Comparison of ENCODE assay signal across 9 cellular contexts in genomic region chr2:218896501-218897393, GRCh38. TPM values are rescaled to one million over a fixed set of nuclear protein-coding genes. Genes with fewer than 3 reads are reported as not detected.
DNase-seq lines count a peak whose midpoint lies in the region; ATAC-seq, FAIRE-seq and TF ChIP-seq lines count a peak whose summit lies in the region.
"Had no signal": no experiment of that assay in that cellular context is flagged by ENCODE, and none has a peak within 500 bp of the region (broad histone marks: within the 10 kb centered on the region; RNA-seq: fewer than 3 reads in every experiment).

No MANE protein-coding gene starts in this region.

- dilution Hi-C loops in endothelial cell of umbilical vein (cut with MboI; ENCODE audit: extremely low pct_ligation_motif_present, low sequenced_read_pairs) = no loop called here

- TF ChIP-seq CTCF in endothelial cell of umbilical vein (IDR thresholded peaks at IDR 0.05; ENCODE audit: extremely low read depth in 1 of 2, insufficient read depth in 1 of 2, low read depth in 1 of 2, low read length in 2 of 2) (no peak), smooth muscle cell (IDR thresholded peaks at IDR 0.05; ENCODE audit: borderline replicate concordance, insufficient read depth, poor library complexity, severe bottlenecking) (no peak)

- no peaks in the 10 kb centered on the region for H3K9me1 ChIP-seq in endothelial cell of umbilical vein (replicated peaks; ENCODE audit: control insufficient read depth, extremely low read depth, insufficient read depth, low read length)

- H3K4me1 ChIP-seq in endothelial cell of umbilical vein (ENCODE audit: control insufficient read depth, extremely low read depth, insufficient read depth, low read length) (no peaks in the 10 kb centered on the region), smooth muscle cell (ENCODE audit: low read depth) (peaks cover 5% of the 10 kb centered on the region)

- H3K9me3 ChIP-seq in endothelial cell of umbilical vein (replicated peaks; ENCODE audit: control insufficient read depth, insufficient read depth, low read length) = no peaks in the 10 kb centered on the region
- H3K9me3 ChIP-seq in smooth muscle cell (replicated peaks; ENCODE audit: low read depth) = no peaks in the 10 kb centered on the region

- no peak overlapping the region for H3K4me2 ChIP-seq in endothelial cell of umbilical vein (ENCODE audit: insufficient read depth, low read length)
- H3K4me2 ChIP-seq in smooth muscle cell = peak overlapping the region; percentile 83

- no peak for TF ChIP-seq POLR2A in endothelial cell of umbilical vein (IDR thresholded peaks at IDR 0.05; ENCODE audit: low read depth, low read length)

- intact Hi-C loops in endothelial cell of umbilical vein (cut with micrococcal nuclease) = no loop called here

- peaks cover 73 to 81% of the 10 kb centered on the region in 2 experiments for H3K27me3 ChIP-seq in endothelial cell of umbilical vein (ENCODE audit: control insufficient read depth in 2 of 2, insufficient read depth in 2 of 2, low read length in 2 of 2)
- H3K27me3 ChIP-seq in smooth muscle cell (ENCODE audit: low read depth) = peaks cover 64% of the 10 kb centered on the region

- no peak overlapping the region for H3K27ac ChIP-seq in endothelial cell of umbilical vein (ENCODE audit: insufficient read depth, low read depth, low read length)
- peak overlapping the region; percentile 78 for H3K27ac ChIP-seq in smooth muscle cell (ENCODE audit: low read depth)

- H4K20me1 ChIP-seq in endothelial cell of umbilical vein (replicated peaks; ENCODE audit: control insufficient read depth, extremely low read depth, insufficient read depth, low read length) = no peaks in the 10 kb centered on the region
- no peaks in the 10 kb centered on the region for H4K20me1 ChIP-seq in smooth muscle cell (ENCODE audit: low read depth)

- H3K79me2 ChIP-seq in endothelial cell of umbilical vein (ENCODE audit: control insufficient read depth, insufficient read depth, low read length) (no peaks in the 10 kb centered on the region), smooth muscle cell (ENCODE audit: low read depth) (no peaks in the 10 kb centered on the region)

- no TSS peak for BruUV-seq in endothelial cell of umbilical vein (replicated peaks; lab: Mats Ljungman, UMichigan)

- CTCF ChIA-PET in endothelial cell of umbilical vein (lab: Charles Lee) = interaction anchor here (1.1 to 10.0 kb wide), 8 partner anchors 11 to 186 kb away, joined by 3 to 362 read pairs (median 8); partner anchors contain the start of genes TTLL4 and WNT10A
- CTCF ChIA-PET in HEK293T (lab: Yijun Ruan, JAX) = interaction anchor here (0.7 to 5.3 kb wide), 8 partner anchors 9 to 79 kb away, joined by 3 to 71 read pairs (median 8); partner anchors contain the start of gene CDK5R2

- H3K4me3 ChIP-seq in endothelial cell of umbilical vein (replicated peaks in 1 of 3; ENCODE audit: insufficient read depth in 1 of 3, low read depth in 1 of 3, low read length in 3 of 3) (no peak overlapping the region), smooth muscle cell (peak overlapping the region; percentile 35)

- WGBS in smooth muscle cell (ENCODE audit: low lambda C conversion rate) = 4% methylated on average over 33 of the region's 40 CpGs

- H3F3A ChIP-seq in smooth muscle cell (ENCODE audit: low read depth) = no peaks in the 10 kb centered on the region

- peak; percentile 66 for DNase-seq in NCI-H1105 treated with DMSO at 0.1 percent for 48 hours (lab: John Stamatoyannopoulos, UW)
- peak; percentile 82 for DNase-seq in activated CD4-positive, alpha-beta T cell treated with anti-CD3 and anti-CD28 coated beads, Interleukin-2, amount 50 U/mL, for 1 hour
- DNase-seq in endothelial cell of umbilical vein (ENCODE audit: low read depth, low spot score) = no peak
- DNase-seq in smooth muscle cell (lab: John Stamatoyannopoulos, UW; ENCODE audit: unreplicated experiment) = no peak
- DNase-seq in occipital lobe (lab: John Stamatoyannopoulos, UW) = no peak
- no peak for DNase-seq in HEK293T (ENCODE audit: extremely low spot score)

- no peak for FAIRE-seq in endothelial cell of umbilical vein (lab: Jason Lieb, UNC)

- ATAC-seq in GM18508 (IDR thresholded peaks at IDR 0.05; ENCODE audit: insufficient read depth, unreplicated experiment) (peak; percentile 34), HG02623 (IDR thresholded peaks at IDR 0.05; ENCODE audit: unreplicated experiment) (peak; percentile 60)

- no peak overlapping the region for H2AFZ ChIP-seq in endothelial cell of umbilical vein (ENCODE audit: low read depth, low read length)
- peak overlapping the region; percentile 28 for H2AFZ ChIP-seq in smooth muscle cell (ENCODE audit: low read depth)

- H3K36me3 ChIP-seq in endothelial cell of umbilical vein (ENCODE audit: control insufficient read depth in 2 of 2, extremely low read depth in 1 of 2, insufficient read depth in 2 of 2, low read length in 2 of 2) (no peaks in the 10 kb centered on the region), smooth muscle cell (ENCODE audit: low read depth) (no peaks in the 10 kb centered on the region)

- H3K9ac ChIP-seq in endothelial cell of umbilical vein (replicated peaks; ENCODE audit: extremely low read depth, insufficient read depth, low read length) (no peak overlapping the region), smooth muscle cell (ENCODE audit: low read depth) (peak overlapping the region; percentile 87)

- POLR2A ChIA-PET in endothelial cell of umbilical vein (lab: Charles Lee) (no interaction called here), HEK293T (lab: Yijun Ruan, JAX) (interaction anchor here (1.5 to 1.8 kb wide), 2 partner anchors 12 kb away, joined by 5 to 13 read pairs; no protein-coding TSS in a partner anchor)

TF ChIP-seq in endothelial cell of umbilical vein, 7 proteins besides CTCF, POLR2A, EP300 and RAD21:
- TF ChIP-seq EZH2 (IDR thresholded peaks at IDR 0.05; ENCODE audit: borderline replicate concordance, low read depth, low read length, severe bottlenecking) = peak; percentile 73
- TF ChIP-seq GATA2 (IDR thresholded peaks at IDR 0.05; ENCODE audit: insufficient read depth, insufficient read length, low read depth, low read length) = no peak

TF ChIP-seq in HEK293T, 16 proteins besides CTCF, POLR2A, EP300 and RAD21:
- no peak for TF ChIP-seq L3MBTL2 (conservative IDR thresholded peaks at IDR 0.05)
- no peak for TF ChIP-seq FOXM1 (IDR thresholded peaks at IDR 0.05; ENCODE audit: borderline replicate concordance)
- TF ChIP-seq SUZ12 (IDR thresholded peaks at IDR 0.05) = no peak
- no peak for TF ChIP-seq NFRKB (IDR thresholded peaks at IDR 0.05)
- no peak for TF ChIP-seq BHLHE40 (IDR thresholded peaks at IDR 0.05; ENCODE audit: borderline replicate concordance)
- TF ChIP-seq HDGF (IDR thresholded peaks at IDR 0.05; ENCODE audit: borderline replicate concordance) = no peak

RNA-seq across cellular contexts. Expression of gene WNT10A, which starts 16.1 kb away (rescaled TPM):
- not detected in 2 replicates for total RNA-seq in endothelial cell of umbilical vein
- not detected in 2 replicates for polyA plus RNA-seq in endothelial cell of umbilical vein
- not detected in 2 replicates for polyA plus RNA-seq in endothelial cell of umbilical vein (2011; cell fraction: cytosol; rRNA removed)
- not detected in 2 replicates for polyA plus RNA-seq in endothelial cell of umbilical vein (2011; cell fraction: nucleus; rRNA removed)
- polyA plus RNA-seq in endothelial cell of umbilical vein (2012) = not detected in 2 replicates
- not detected in 2 replicates for polyA minus RNA-seq in endothelial cell of umbilical vein
- polyA minus RNA-seq in endothelial cell of umbilical vein (2011; cell fraction: cytosol; rRNA and poly(A)+ RNA removed) = not detected
- not detected in 2 replicates for polyA minus RNA-seq in endothelial cell of umbilical vein (2011; cell fraction: nucleus; rRNA and poly(A)+ RNA removed)
- total RNA-seq in smooth muscle cell = 3.5 and 3.6 TPM in 2 replicates
- polyA plus RNA-seq in smooth muscle cell = 2.3 and 21.2 TPM in 2 replicates
- total RNA-seq in occipital lobe = not detected
- total RNA-seq: fibroblast of villous mesenchyme had no signal

RNA-seq across cellular contexts. Expression of gene WNT6, which starts 37.1 kb away (rescaled TPM):
- not detected in 2 replicates for total RNA-seq in endothelial cell of umbilical vein
- not detected in 2 replicates for polyA plus RNA-seq in endothelial cell of umbilical vein
- not detected in 2 replicates for polyA plus RNA-seq in endothelial cell of umbilical vein (2011; cell fraction: cytosol; rRNA removed)
- not detected in 2 replicates for polyA plus RNA-seq in endothelial cell of umbilical vein (2011; cell fraction: nucleus; rRNA removed)
- not detected in 2 replicates for polyA plus RNA-seq in endothelial cell of umbilical vein (2012)
- not detected in 2 replicates for polyA minus RNA-seq in endothelial cell of umbilical vein
- polyA minus RNA-seq in endothelial cell of umbilical vein (2011; cell fraction: cytosol; rRNA and poly(A)+ RNA removed) = 0.72 TPM
- not detected in 2 replicates for polyA minus RNA-seq in endothelial cell of umbilical vein (2011; cell fraction: nucleus; rRNA and poly(A)+ RNA removed)
- total RNA-seq in smooth muscle cell = 9.3 and 12.1 TPM in 2 replicates
- polyA plus RNA-seq in smooth muscle cell = 7.9 and 44.6 TPM in 2 replicates
- total RNA-seq in occipital lobe = not detected
- total RNA-seq: fibroblast of villous mesenchyme had no signal

Comparison
In these comparisons a context has a peak if more than half of its experiments do, and no peak if none do; other contexts are left out.
1. DNase-seq: peak in NCI-H1105 treated with DMSO at 0.1 percent for 48 hours (single experiment) and activated CD4-positive, alpha-beta T cell treated with anti-CD3 and anti-CD28 coated beads, Interleukin-2, amount 50 U/mL, for 1 hour (single experiment); none in endothelial cell of umbilical vein (single experiment), smooth muscle cell (single experiment), occipital lobe (single experiment) and HEK293T (single experiment).
2. RNA of gene WNT6, which starts 37.1 kb away (total RNA-seq): 9.3 to 12.1 TPM in smooth muscle cell; not detected in endothelial cell of umbilical vein and not detected in occipital lobe (single experiment); every median in the first group is over 10 times any median in the second.